Comparison of ENCODE assay signal across 9 cellular contexts in genomic region chr12:117025481-117026151, GRCh38.
DNase-seq lines count a peak whose midpoint lies in the region; ATAC-seq, FAIRE-seq and TF ChIP-seq lines count a peak whose summit lies in the region.
"Had no signal": no experiment of that assay in that cellular context is flagged by ENCODE, and none has a peak within 500 bp of the region (broad histone marks: within the 10 kb centered on the region; RNA-seq: fewer than 3 reads in every experiment).

No MANE protein-coding gene starts in this region.

- in situ Hi-C loops in Panc1 (cut with HindIII; ENCODE audit: low pct_unique_long_range_greater_than_20kb, low sequenced_read_pairs), result no loop called here

- H3K36me3 ChIP-seq in Panc1 (ENCODE audit: control insufficient read depth, insufficient read depth, low read length) (no peaks in the 10 kb centered on the region; the same call in 1 of the 2 replicates), uterus (no peaks in the 10 kb centered on the region)

- intact Hi-C loops in Panc1 (cut with micrococcal nuclease; ENCODE audit: unreplicated experiment) (loop anchor here (1.0 to 10.0 kb wide), 2 partner anchors 94 to 321 kb away; no protein-coding TSS in a partner anchor), uterus (cut with DNase I; ENCODE audit: low total_unique reads) (loop anchor here (10.0 kb wide), 1 partner anchor 89 kb away; no protein-coding TSS in a partner anchor)

- ATAC-seq in Panc1, result peak; percentile 93

- H3K4me3 ChIP-seq in Panc1 (ENCODE audit: low read depth in 2 of 2, low read length in 2 of 2) (no peak overlapping the region), uterus (no peak overlapping the region)
- H3K4me3 ChIP-seq: skin epidermis had no signal

- TF ChIP-seq POLR2A in GM12892 (IDR thresholded peaks at IDR 0.05; ENCODE audit: low read depth, low read length) (no peak), uterus (IDR thresholded peaks at IDR 0.05) (no peak)

- H3K4me1 ChIP-seq in Panc1 (ENCODE audit: control insufficient read depth, insufficient read depth, low read length) (no peaks in the 10 kb centered on the region), uterus (no peaks in the 10 kb centered on the region)

- BruUV-seq in Panc1 (replicated peaks; lab: Mats Ljungman, UMichigan), result no TSS peak

- DNase-seq in GM12892 (ENCODE audit: insufficient read length) (peak; percentile 57), KG1 (lab: John Stamatoyannopoulos, UW) (peak; percentile 18), Panc1 (ENCODE audit: low read depth, low spot score) (peak; percentile 7), foreskin melanocyte (peak; percentile 52), nucleus accumbens (lab: John Stamatoyannopoulos, UW) (peak in 49 of 56 donors; percentile 8 to 83 (median 57)), uterus (peak; percentile 49 to 66)
- peak; percentile 12 for DNase-seq in activated gamma-delta T cell treated with anti-CD3 and anti-CD28 coated beads, Interleukin-2, amount 50 U/mL, for 16 hours (ENCODE audit: low read depth)

- FAIRE-seq in A204.1 (lab: Jason Lieb, UNC) (peak; percentile 9), GM12892 (lab: Jason Lieb, UNC) (peak; percentile 86)

- POLR2A ChIA-PET in Panc1 (lab: Charles Lee), result no interaction called here

- peak; percentile 92 for TF ChIP-seq CTCF in Panc1 (IDR thresholded peaks at IDR 0.05)
- peak; percentile 79 to 89 (median 88) for TF ChIP-seq CTCF in uterus (IDR thresholded peaks at IDR 0.05)

- H3K27me3 ChIP-seq in Panc1 (ENCODE audit: control insufficient read depth, insufficient read depth, low read length), result no peaks in the 10 kb centered on the region
- H3K27me3 ChIP-seq in uterus, result no peaks in the 10 kb centered on the region

- H3K9me3 ChIP-seq in Panc1 (ENCODE audit: control insufficient read depth, insufficient read depth, low read depth, low read length) (no peaks in the 10 kb centered on the region), uterus (no peaks in the 10 kb centered on the region)

- CTCF ChIA-PET in Panc1 (lab: Charles Lee), result no interaction called here

- H3K27ac ChIP-seq in Panc1 (ENCODE audit: low read length) (no peak overlapping the region), uterus (no peak overlapping the region)

Comparison
In these comparisons a context has a peak if more than half of its experiments do, and no peak if none do; other contexts are left out.
1. DNase-seq: peak in every context shown above with its lines; median percentile 58 in uterus; 57 in GM12892; 57 in nucleus accumbens; 52 in foreskin melanocyte; 18 in KG1; 12 in activated gamma-delta T cell treated with anti-CD3 and anti-CD28 coated beads, Interleukin-2, amount 50 U/mL, for 16 hours; 7 in Panc1.